Comparison of ENCODE assay signal across 10 cellular contexts in the genomic region with DNA sequence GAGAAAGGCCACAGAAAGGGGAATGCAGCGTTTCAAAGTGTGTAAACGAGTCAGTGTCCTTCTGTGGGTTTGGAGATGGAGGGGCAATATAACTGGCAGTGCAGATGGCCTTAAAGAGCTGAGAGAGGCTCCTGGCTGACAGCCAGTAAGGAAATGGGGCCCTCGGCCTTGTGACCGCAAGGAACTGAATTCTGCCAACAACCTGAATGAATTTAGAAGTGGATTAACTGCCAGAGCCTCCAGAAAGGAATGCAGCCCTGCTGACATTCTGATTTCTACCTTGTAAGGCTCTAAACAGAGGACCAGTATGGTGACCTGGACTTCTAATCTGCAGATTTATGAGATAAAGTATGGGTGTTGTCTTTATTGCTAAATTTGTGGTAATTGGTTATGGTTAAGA. TPM values are rescaled to one million over a fixed set of nuclear protein-coding genes. Genes with fewer than 3 reads are reported as not detected.
DNase-seq lines count a peak whose midpoint lies in the region; ATAC-seq and TF ChIP-seq lines count a peak whose summit lies in the region.
"Had no signal": no experiment of that assay in that cellular context is flagged by ENCODE, and none has a peak within 500 bp of the region (broad histone marks: within the 10 kb centered on the region; RNA-seq: fewer than 3 reads in every experiment).

No MANE protein-coding gene starts in this region.

- H3K36me3 ChIP-seq in HEK293 (ENCODE audit: control insufficient read depth in 2 of 2, insufficient read depth in 1 of 2, low read length in 2 of 2) = no peaks in the 10 kb centered on the region

- ATAC-seq in right cardiac atrium (peak in 1 of 2 donors; percentile 11), HG03469 (IDR thresholded peaks at IDR 0.05; ENCODE audit: unreplicated experiment) (no peak), HG02840 (IDR thresholded peaks at IDR 0.05; ENCODE audit: low FRiP score, unreplicated experiment) (no peak)

- H3K4me3 ChIP-seq in AG10803 (ENCODE audit: low read length) (no peak overlapping the region), HEK293 (ENCODE audit: low read depth, low read length) (no peak overlapping the region), right cardiac atrium (ENCODE audit: low read length) (no peak overlapping the region)

- peak overlapping the region; percentile 2; the same call in 1 of the 2 replicates for H3K27ac ChIP-seq in HEK293 (ENCODE audit: extremely low read depth, low read depth, low read length)
- H3K27ac ChIP-seq in right cardiac atrium (ENCODE audit: low read length) = no peak overlapping the region

- no peaks in the 10 kb centered on the region for H3K9me3 ChIP-seq in HEK293 (ENCODE audit: control insufficient read depth, insufficient read depth, low read depth, low read length)
- no peaks in the 10 kb centered on the region for H3K9me3 ChIP-seq in right cardiac atrium (ENCODE audit: control insufficient read depth, low read length)

- intact Hi-C loops in right cardiac atrium (cut with DNase I) = no loop called here

- H3K4me1 ChIP-seq in HEK293 (ENCODE audit: control insufficient read depth, insufficient read depth, low read length) (peaks cover 26% of the 10 kb centered on the region), right cardiac atrium (ENCODE audit: control insufficient read depth, insufficient read depth, low read length) (no peaks in the 10 kb centered on the region)

- CTCF ChIA-PET in HEK293 (lab: Yijun Ruan, JAX) = no interaction called here

- DNase-seq in AG10803 (ENCODE audit: low read depth) = peak; percentile 65
- peak; percentile 90 for DNase-seq in RPMI7951 (ENCODE audit: low read depth)
- peak in 2 of 3 donors; percentile 27 to 49 for DNase-seq in right cardiac atrium
- DNase-seq in NK-92 treated with Interleukin-12 subunit alpha and Interleukin-12 subunit beta, amount 100 ng/mL, for 24 hours (lab: John Stamatoyannopoulos, UW) = no peak
- DNase-seq in AG08396 (ENCODE audit: low spot score) = no peak
- DNase-seq: NCI-H510A; stimulated activated CD4-positive, alpha-beta T cell treated with anti-CD3 and anti-CD28 coated beads, Interleukin-2, amount 100 ng/mL, for 24 hours had no signal

- TF ChIP-seq CTCF in AG10803 (conservative IDR thresholded peaks at IDR 0.05; ENCODE audit: low read length) (no peak), HEK293 (tag by site-specific recombination; IDR thresholded peaks at IDR 0.05) (no peak)

- POLR2A ChIA-PET in HEK293 (lab: Yijun Ruan, JAX) = interaction anchor here (0.7 kb wide), 1 partner anchor 17 kb away, joined by 7 read pairs; no protein-coding TSS in a partner anchor

- 32% methylated on average over 4 of the region's 4 CpGs for WGBS in right cardiac atrium

- no peaks in the 10 kb centered on the region for H3K27me3 ChIP-seq in right cardiac atrium (ENCODE audit: control insufficient read depth, insufficient read depth)

TF ChIP-seq in HEK293, 187 proteins besides CTCF, POLR2A, EP300 and RAD21 (continues in another document):
- TF ChIP-seq ZNF510 (tag by site-specific recombination; IDR thresholded peaks at IDR 0.05; ENCODE audit: insufficient replicate concordance) (no peak), ZNF391 (tag by site-specific recombination; IDR thresholded peaks at IDR 0.05; ENCODE audit: borderline replicate concordance, low read depth) (no peak), MEIS1 (CRISPR knock-in tag; IDR thresholded peaks at IDR 0.05; ENCODE audit: borderline replicate concordance) (no peak), ZNF600 (tag by site-specific recombination; IDR thresholded peaks at IDR 0.05) (no peak), ZNF776 (tag by site-specific recombination; IDR thresholded peaks at IDR 0.05; ENCODE audit: borderline replicate concordance) (no peak), ZNF302 (tag by site-specific recombination; IDR thresholded peaks at IDR 0.05; ENCODE audit: low read depth) (no peak), ZNF140 (tag by site-specific recombination; IDR thresholded peaks at IDR 0.05) (no peak), PRDM1 (tag by site-specific recombination; IDR thresholded peaks at IDR 0.05) (no peak), ZNF223 (tag by site-specific recombination; IDR thresholded peaks at IDR 0.05) (no peak), ZNF610 (tag by site-specific recombination; IDR thresholded peaks at IDR 0.05; ENCODE audit: borderline replicate concordance) (no peak), ZNF202 (tag by site-specific recombination; IDR thresholded peaks at IDR 0.05; ENCODE audit: borderline replicate concordance) (no peak), PATZ1 (tag by site-specific recombination; IDR thresholded peaks at IDR 0.05) (no peak), ZNF24 (tag by site-specific recombination; IDR thresholded peaks at IDR 0.05) (no peak), ZNF138 (tag by site-specific recombination; IDR thresholded peaks at IDR 0.05; ENCODE audit: borderline replicate concordance) (no peak), ZNF629 (tag by site-specific recombination; IDR thresholded peaks at IDR 0.05) (no peak), OSR2 (tag by site-specific recombination; IDR thresholded peaks at IDR 0.05) (peak; percentile 14; the same call in 1 of the 2 replicates), ZFP37 (tag by site-specific recombination; IDR thresholded peaks at IDR 0.05) (no peak), ZNF670 (tag by site-specific recombination; IDR thresholded peaks at IDR 0.05; ENCODE audit: low read depth) (no peak), ZNF660 (tag by site-specific recombination; IDR thresholded peaks at IDR 0.05) (peak; percentile 63; the same call in 1 of the 2 replicates), ZNF692 (tag by site-specific recombination; IDR thresholded peaks at IDR 0.05) (peak; percentile 60; the same call in 1 of the 2 replicates), BCL11A (tag by site-specific recombination; IDR thresholded peaks at IDR 0.05; ENCODE audit: low read depth) (no peak), ZNF530 (tag by site-specific recombination; IDR thresholded peaks at IDR 0.05; ENCODE audit: low read depth) (no peak), ZNF350 (tag by site-specific recombination; IDR thresholded peaks at IDR 0.05) (no peak), HIC1 (tag by site-specific recombination; IDR thresholded peaks at IDR 0.05) (no peak)
- TF ChIP-seq, protein P1, sequence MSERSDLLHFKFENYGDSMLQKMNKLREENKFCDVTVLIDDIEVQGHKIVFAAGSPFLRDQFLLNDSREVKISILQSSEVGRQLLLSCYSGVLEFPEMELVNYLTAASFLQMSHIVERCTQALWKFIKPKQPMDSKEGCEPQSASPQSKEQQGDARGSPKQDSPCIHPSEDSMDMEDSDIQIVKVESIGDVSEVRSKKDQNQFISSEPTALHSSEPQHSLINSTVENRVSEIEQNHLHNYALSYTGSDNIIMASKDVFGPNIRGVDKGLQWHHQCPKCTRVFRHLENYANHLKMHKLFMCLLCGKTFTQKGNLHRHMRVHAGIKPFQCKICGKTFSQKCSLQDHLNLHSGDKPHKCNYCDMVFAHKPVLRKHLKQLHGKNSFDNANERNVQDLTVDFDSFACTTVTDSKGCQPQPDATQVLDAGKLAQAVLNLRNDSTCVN (tag by site-specific recombination; optimal IDR thresholded peaks at IDR 0.05) = no peak

RNA-seq across cellular contexts. Expression of gene NREP, which starts 17.5 kb away (rescaled TPM):
- total RNA-seq in RPMI7951 (2014; rRNA removed; shearing (Covaris generic)) = 193 and 228 TPM in 2 replicates
- 10 to 100 TPM; 14.9 to 35.8 (median 32.4) TPM for total RNA-seq in right cardiac atrium
- polyA plus RNA-seq in right cardiac atrium = 26.3 TPM

Comparison
In these comparisons a context has a peak if more than half of its experiments do, and no peak if none do; other contexts are left out.
1. DNase-seq: peak in AG10803 (single experiment), RPMI7951 (single experiment) and right cardiac atrium (2 of 3); none in NK-92 treated with Interleukin-12 subunit alpha and Interleukin-12 subunit beta, amount 100 ng/mL, for 24 hours (single experiment) and AG08396 (single experiment).